Comparison of ENCODE assay signal across 2 cellular contexts in the genomic region with DNA sequence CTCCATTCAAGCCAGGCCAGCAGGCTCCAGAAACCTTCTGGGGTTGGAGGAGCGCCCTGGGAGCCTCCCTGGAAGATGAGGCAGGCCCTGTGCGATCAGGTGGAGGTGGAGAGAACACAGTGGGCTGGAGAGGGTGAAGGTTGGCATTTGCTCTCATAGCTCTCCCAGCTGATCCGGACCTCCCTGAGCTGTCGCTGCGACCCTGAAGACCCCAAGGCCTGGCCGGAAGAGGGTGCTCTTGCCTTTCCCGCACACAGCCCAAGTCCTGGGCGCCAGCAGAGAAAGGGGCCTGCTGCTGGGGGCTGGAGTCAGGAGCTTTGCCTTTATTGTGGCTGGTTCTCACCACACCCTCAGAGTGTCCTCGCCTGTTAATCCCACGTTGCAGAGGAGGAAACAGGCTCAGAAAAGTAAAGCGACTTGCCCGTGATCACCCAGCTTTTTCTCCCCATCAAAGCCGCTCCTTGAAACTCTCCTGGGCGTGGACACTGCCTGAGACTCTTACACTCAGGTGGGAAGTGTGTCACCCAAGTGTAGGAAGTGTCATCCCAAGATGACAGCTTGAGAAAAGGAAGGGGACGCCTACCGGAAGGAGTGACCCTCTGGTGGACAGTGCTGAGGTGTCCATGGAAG.
TF ChIP-seq lines count a peak whose summit lies in the region.

No MANE protein-coding gene starts in this region.

TF ChIP-seq in HEK293T, 16 proteins besides CTCF, POLR2A, EP300 and RAD21:
- no peak for TF ChIP-seq FOXK2 (IDR thresholded peaks at IDR 0.05)
- no peak for TF ChIP-seq HDGF (IDR thresholded peaks at IDR 0.05; ENCODE audit: borderline replicate concordance)
- no peak for TF ChIP-seq NFRKB (IDR thresholded peaks at IDR 0.05)
- no peak for TF ChIP-seq FOXM1 (IDR thresholded peaks at IDR 0.05; ENCODE audit: borderline replicate concordance)
- no peak for TF ChIP-seq SP1 (IDR thresholded peaks at IDR 0.05)
- no peak for TF ChIP-seq LEF1 (IDR thresholded peaks at IDR 0.05; ENCODE audit: borderline replicate concordance)
- no peak for TF ChIP-seq ELF4 (IDR thresholded peaks at IDR 0.05)
- no peak for TF ChIP-seq SUZ12 (IDR thresholded peaks at IDR 0.05)
- no peak for TF ChIP-seq TARDBP (IDR thresholded peaks at IDR 0.05)
- TF ChIP-seq, protein P1, sequence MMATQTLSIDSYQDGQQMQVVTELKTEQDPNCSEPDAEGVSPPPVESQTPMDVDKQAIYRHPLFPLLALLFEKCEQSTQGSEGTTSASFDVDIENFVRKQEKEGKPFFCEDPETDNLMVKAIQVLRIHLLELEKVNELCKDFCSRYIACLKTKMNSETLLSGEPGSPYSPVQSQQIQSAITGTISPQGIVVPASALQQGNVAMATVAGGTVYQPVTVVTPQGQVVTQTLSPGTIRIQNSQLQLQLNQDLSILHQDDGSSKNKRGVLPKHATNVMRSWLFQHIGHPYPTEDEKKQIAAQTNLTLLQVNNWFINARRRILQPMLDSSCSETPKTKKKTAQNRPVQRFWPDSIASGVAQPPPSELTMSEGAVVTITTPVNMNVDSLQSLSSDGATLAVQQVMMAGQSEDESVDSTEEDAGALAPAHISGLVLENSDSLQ (IDR thresholded peaks at IDR 0.05), result no peak
- no peak for TF ChIP-seq CTBP1 (IDR thresholded peaks at IDR 0.05; ENCODE audit: borderline replicate concordance)
- TF ChIP-seq BHLHE40 (IDR thresholded peaks at IDR 0.05; ENCODE audit: borderline replicate concordance), result no peak
- TF ChIP-seq FOXA1 (IDR thresholded peaks at IDR 0.05), result no peak

TF ChIP-seq in GM12878, 131 proteins besides CTCF, POLR2A, EP300 and RAD21:
- TF ChIP-seq, protein P2, sequence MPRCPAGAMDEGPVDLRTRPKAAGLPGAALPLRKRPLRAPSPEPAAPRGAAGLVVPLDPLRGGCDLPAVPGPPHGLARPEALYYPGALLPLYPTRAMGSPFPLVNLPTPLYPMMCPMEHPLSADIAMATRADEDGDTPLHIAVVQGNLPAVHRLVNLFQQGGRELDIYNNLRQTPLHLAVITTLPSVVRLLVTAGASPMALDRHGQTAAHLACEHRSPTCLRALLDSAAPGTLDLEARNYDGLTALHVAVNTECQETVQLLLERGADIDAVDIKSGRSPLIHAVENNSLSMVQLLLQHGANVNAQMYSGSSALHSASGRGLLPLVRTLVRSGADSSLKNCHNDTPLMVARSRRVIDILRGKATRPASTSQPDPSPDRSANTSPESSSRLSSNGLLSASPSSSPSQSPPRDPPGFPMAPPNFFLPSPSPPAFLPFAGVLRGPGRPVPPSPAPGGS (IDR thresholded peaks at IDR 0.05; ENCODE audit: borderline replicate concordance, insufficient read depth, low read depth, low read length, poor library complexity, severe bottlenecking), result no peak
- TF ChIP-seq RB1 (IDR thresholded peaks at IDR 0.05; ENCODE audit: borderline replicate concordance), result no peak
- TF ChIP-seq, protein P3, sequence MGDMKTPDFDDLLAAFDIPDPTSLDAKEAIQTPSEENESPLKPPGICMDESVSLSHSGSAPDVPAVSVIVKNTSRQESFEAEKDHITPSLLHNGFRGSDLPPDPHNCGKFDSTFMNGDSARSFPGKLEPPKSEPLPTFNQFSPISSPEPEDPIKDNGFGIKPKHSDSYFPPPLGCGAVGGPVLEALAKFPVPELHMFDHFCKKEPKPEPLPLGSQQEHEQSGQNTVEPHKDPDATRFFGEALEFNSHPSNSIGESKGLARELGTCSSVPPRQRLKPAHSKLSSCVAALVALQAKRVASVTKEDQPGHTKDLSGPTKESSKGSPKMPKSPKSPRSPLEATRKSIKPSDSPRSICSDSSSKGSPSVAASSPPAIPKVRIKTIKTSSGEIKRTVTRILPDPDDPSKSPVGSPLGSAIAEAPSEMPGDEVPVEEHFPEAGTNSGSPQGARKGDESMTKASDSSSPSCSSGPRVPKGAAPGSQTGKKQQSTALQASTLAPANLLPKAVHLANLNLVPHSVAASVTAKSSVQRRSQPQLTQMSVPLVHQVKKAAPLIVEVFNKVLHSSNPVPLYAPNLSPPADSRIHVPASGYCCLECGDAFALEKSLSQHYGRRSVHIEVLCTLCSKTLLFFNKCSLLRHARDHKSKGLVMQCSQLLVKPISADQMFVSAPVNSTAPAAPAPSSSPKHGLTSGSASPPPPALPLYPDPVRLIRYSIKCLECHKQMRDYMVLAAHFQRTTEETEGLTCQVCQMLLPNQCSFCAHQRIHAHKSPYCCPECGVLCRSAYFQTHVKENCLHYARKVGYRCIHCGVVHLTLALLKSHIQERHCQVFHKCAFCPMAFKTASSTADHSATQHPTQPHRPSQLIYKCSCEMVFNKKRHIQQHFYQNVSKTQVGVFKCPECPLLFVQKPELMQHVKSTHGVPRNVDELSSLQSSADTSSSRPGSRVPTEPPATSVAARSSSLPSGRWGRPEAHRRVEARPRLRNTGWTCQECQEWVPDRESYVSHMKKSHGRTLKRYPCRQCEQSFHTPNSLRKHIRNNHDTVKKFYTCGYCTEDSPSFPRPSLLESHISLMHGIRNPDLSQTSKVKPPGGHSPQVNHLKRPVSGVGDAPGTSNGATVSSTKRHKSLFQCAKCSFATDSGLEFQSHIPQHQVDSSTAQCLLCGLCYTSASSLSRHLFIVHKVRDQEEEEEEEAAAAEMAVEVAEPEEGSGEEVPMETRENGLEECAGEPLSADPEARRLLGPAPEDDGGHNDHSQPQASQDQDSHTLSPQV (IDR thresholded peaks at IDR 0.05), result 0 out of 2 replicates have a peak, but pooled peaks have one; percentile 35
- no peak for TF ChIP-seq EZH2 (IDR thresholded peaks at IDR 0.05; ENCODE audit: borderline replicate concordance, control insufficient read depth, low read depth, low read length)
- TF ChIP-seq MEF2A (IDR thresholded peaks at IDR 0.05; ENCODE audit: insufficient read depth, low read depth, low read length), result no peak
- TF ChIP-seq NR2F1 (conservative IDR thresholded peaks at IDR 0.05), result peak; percentile 43
- TF ChIP-seq SMC3 (IDR thresholded peaks at IDR 0.05; ENCODE audit: borderline replicate concordance, low read length), result peak; percentile 72; the same call in 1 of the 2 replicates
- no peak for TF ChIP-seq NFXL1 (IDR thresholded peaks at IDR 0.05; ENCODE audit: borderline replicate concordance)
- TF ChIP-seq SIX5 (IDR thresholded peaks at IDR 0.05; ENCODE audit: low read depth, low read length, severe bottlenecking), result no peak
- TF ChIP-seq, protein P4, sequence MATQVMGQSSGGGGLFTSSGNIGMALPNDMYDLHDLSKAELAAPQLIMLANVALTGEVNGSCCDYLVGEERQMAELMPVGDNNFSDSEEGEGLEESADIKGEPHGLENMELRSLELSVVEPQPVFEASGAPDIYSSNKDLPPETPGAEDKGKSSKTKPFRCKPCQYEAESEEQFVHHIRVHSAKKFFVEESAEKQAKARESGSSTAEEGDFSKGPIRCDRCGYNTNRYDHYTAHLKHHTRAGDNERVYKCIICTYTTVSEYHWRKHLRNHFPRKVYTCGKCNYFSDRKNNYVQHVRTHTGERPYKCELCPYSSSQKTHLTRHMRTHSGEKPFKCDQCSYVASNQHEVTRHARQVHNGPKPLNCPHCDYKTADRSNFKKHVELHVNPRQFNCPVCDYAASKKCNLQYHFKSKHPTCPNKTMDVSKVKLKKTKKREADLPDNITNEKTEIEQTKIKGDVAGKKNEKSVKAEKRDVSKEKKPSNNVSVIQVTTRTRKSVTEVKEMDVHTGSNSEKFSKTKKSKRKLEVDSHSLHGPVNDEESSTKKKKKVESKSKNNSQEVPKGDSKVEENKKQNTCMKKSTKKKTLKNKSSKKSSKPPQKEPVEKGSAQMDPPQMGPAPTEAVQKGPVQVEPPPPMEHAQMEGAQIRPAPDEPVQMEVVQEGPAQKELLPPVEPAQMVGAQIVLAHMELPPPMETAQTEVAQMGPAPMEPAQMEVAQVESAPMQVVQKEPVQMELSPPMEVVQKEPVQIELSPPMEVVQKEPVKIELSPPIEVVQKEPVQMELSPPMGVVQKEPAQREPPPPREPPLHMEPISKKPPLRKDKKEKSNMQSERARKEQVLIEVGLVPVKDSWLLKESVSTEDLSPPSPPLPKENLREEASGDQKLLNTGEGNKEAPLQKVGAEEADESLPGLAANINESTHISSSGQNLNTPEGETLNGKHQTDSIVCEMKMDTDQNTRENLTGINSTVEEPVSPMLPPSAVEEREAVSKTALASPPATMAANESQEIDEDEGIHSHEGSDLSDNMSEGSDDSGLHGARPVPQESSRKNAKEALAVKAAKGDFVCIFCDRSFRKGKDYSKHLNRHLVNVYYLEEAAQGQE (IDR thresholded peaks at IDR 0.05; ENCODE audit: low read depth, low read length), result no peak
- TF ChIP-seq NR2C2 (IDR thresholded peaks at IDR 0.05; ENCODE audit: borderline replicate concordance, control insufficient read depth, insufficient read length, low read depth), result no peak
- TF ChIP-seq, protein P5, sequence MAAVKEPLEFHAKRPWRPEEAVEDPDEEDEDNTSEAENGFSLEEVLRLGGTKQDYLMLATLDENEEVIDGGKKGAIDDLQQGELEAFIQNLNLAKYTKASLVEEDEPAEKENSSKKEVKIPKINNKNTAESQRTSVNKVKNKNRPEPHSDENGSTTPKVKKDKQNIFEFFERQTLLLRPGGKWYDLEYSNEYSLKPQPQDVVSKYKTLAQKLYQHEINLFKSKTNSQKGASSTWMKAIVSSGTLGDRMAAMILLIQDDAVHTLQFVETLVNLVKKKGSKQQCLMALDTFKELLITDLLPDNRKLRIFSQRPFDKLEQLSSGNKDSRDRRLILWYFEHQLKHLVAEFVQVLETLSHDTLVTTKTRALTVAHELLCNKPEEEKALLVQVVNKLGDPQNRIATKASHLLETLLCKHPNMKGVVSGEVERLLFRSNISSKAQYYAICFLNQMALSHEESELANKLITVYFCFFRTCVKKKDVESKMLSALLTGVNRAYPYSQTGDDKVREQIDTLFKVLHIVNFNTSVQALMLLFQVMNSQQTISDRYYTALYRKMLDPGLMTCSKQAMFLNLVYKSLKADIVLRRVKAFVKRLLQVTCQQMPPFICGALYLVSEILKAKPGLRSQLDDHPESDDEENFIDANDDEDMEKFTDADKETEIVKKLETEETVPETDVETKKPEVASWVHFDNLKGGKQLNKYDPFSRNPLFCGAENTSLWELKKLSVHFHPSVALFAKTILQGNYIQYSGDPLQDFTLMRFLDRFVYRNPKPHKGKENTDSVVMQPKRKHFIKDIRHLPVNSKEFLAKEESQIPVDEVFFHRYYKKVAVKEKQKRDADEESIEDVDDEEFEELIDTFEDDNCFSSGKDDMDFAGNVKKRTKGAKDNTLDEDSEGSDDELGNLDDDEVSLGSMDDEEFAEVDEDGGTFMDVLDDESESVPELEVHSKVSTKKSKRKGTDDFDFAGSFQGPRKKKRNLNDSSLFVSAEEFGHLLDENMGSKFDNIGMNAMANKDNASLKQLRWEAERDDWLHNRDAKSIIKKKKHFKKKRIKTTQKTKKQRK (IDR thresholded peaks at IDR 0.05; ENCODE audit: low read depth, low read length), result no peak
- TF ChIP-seq SRF (IDR thresholded peaks at IDR 0.05; ENCODE audit: low read depth in 2 of 2, low read length in 2 of 2), result no peak
- TF ChIP-seq, protein P6, sequence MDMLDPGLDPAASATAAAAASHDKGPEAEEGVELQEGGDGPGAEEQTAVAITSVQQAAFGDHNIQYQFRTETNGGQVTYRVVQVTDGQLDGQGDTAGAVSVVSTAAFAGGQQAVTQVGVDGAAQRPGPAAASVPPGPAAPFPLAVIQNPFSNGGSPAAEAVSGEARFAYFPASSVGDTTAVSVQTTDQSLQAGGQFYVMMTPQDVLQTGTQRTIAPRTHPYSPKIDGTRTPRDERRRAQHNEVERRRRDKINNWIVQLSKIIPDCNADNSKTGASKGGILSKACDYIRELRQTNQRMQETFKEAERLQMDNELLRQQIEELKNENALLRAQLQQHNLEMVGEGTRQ (IDR thresholded peaks at IDR 0.05; ENCODE audit: borderline replicate concordance, low read depth, low read length), result no peak
- no peak for TF ChIP-seq SPI1 (IDR thresholded peaks at IDR 0.05; ENCODE audit: borderline replicate concordance, insufficient read depth, low read depth, low read length)
- peak; percentile 29; the same call in 1 of the 2 replicates for TF ChIP-seq YY1 (IDR thresholded peaks at IDR 0.05; ENCODE audit: low read depth, low read length)
- no peak for TF ChIP-seq SMAD1 (IDR thresholded peaks at IDR 0.05; ENCODE audit: low read depth, partially characterized antibody)
- no peak for TF ChIP-seq POU2F2 (IDR thresholded peaks at IDR 0.05; ENCODE audit: borderline replicate concordance, low read depth, low read length)
- TF ChIP-seq ESRRA (IDR thresholded peaks at IDR 0.05; ENCODE audit: low read length), result no peak
- no peak for TF ChIP-seq SMAD5 (IDR thresholded peaks at IDR 0.05; ENCODE audit: low read depth)
- TF ChIP-seq, protein P7, sequence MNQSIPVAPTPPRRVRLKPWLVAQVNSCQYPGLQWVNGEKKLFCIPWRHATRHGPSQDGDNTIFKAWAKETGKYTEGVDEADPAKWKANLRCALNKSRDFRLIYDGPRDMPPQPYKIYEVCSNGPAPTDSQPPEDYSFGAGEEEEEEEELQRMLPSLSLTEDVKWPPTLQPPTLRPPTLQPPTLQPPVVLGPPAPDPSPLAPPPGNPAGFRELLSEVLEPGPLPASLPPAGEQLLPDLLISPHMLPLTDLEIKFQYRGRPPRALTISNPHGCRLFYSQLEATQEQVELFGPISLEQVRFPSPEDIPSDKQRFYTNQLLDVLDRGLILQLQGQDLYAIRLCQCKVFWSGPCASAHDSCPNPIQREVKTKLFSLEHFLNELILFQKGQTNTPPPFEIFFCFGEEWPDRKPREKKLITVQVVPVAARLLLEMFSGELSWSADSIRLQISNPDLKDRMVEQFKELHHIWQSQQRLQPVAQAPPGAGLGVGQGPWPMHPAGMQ (IDR thresholded peaks at IDR 0.05; ENCODE audit: borderline replicate concordance), result no peak
TF ChIP-seq in GM12878: peak in this region for 4.
